Comparison of ENCODE assay signal across 33 cellular contexts in the genomic region with DNA sequence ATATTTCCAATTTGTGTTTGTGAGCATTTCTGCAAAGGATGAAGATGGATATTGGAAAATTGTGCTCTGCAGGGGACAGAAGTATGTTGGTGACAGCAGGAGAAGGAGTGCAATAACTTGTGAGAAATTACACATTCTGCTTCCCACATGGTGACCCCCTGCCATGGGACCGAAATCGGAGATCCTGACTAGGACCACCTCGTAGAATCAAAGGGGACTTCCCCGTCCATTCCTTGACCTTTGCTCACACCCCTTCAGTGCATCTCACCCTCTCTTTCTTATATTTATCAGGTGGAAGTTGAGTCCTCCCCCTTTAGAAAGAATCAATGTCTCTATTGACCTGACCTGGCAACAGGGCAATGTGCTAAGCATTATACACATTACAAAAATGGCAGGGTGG.
"Had no signal": no experiment of that assay in that cellular context is flagged by ENCODE, and none has a peak within 500 bp of the region (broad histone marks: within the 10 kb centered on the region; RNA-seq: fewer than 3 reads in every experiment).

No MANE protein-coding gene starts in this region.

- FAIRE-seq: RCC 7860 had no signal

- H3K36me3 ChIP-seq: SJCRH30 had no signal

- H3K4me3 ChIP-seq: PC-9, SJCRH30, SK-N-MC had no signal

- ATAC-seq: Panc1, Right ventricle myocardium inferior, SK-N-SH treated with all-trans-retinoic acid at 6 μM for 48 hours, T-cell had no signal

- H3K27me3 ChIP-seq: SJCRH30 had no signal

- H3K27ac ChIP-seq: KMS-11, PC-9, RWPE1, SJCRH30, SK-N-MC had no signal

- H3K4me1 ChIP-seq: SJCRH30 had no signal

- H3K4me2 ChIP-seq: KMS-11, PC-9 had no signal

- H3K9me3 ChIP-seq: SJCRH30 had no signal

- H2AFZ ChIP-seq: PC-9 had no signal

- H3K9ac ChIP-seq: KMS-11 had no signal

- DNase-seq: Karpas-422, NCI-H1048, NCI-H1092 treated with DMSO at 0.1 percent for 48 hours, NCI-H1105 treated with DMSO at 0.1 percent for 48 hours, NCI-H1417, NCI-H1436, NCI-H146, NCI-H1694, NCI-H187, NCI-H1930, NCI-H2029 treated with DMSO at 0.1 percent for 48 hours, NCI-H2081 treated with DMSO at 0.1 percent for 48 hours, NCI-H2107, NCI-H2171, NCI-H226, NCI-H446 treated with DMSO at 0.1 percent for 48 hours, NCI-H510A, NCI-H524 treated with DMSO at 0.1 percent for 48 hours, NCI-H526 treated with DMSO at 0.1 percent for 48 hours, NCI-H748 treated with DMSO at 0.1 percent for 48 hours, NCI-H82, PC-9, SHP77, SIG-M5, SJCRH30, T-cell had no signal
